ENCODE assay signal across 1 cellular context in genomic region chr6:155157101-155157500, GRCh38.
TF ChIP-seq lines count a peak whose summit lies in the region.

No MANE protein-coding gene starts in this region.

TF ChIP-seq in GM23338, 12 proteins besides CTCF, POLR2A, EP300 and RAD21:
- TF ChIP-seq, protein P1, sequence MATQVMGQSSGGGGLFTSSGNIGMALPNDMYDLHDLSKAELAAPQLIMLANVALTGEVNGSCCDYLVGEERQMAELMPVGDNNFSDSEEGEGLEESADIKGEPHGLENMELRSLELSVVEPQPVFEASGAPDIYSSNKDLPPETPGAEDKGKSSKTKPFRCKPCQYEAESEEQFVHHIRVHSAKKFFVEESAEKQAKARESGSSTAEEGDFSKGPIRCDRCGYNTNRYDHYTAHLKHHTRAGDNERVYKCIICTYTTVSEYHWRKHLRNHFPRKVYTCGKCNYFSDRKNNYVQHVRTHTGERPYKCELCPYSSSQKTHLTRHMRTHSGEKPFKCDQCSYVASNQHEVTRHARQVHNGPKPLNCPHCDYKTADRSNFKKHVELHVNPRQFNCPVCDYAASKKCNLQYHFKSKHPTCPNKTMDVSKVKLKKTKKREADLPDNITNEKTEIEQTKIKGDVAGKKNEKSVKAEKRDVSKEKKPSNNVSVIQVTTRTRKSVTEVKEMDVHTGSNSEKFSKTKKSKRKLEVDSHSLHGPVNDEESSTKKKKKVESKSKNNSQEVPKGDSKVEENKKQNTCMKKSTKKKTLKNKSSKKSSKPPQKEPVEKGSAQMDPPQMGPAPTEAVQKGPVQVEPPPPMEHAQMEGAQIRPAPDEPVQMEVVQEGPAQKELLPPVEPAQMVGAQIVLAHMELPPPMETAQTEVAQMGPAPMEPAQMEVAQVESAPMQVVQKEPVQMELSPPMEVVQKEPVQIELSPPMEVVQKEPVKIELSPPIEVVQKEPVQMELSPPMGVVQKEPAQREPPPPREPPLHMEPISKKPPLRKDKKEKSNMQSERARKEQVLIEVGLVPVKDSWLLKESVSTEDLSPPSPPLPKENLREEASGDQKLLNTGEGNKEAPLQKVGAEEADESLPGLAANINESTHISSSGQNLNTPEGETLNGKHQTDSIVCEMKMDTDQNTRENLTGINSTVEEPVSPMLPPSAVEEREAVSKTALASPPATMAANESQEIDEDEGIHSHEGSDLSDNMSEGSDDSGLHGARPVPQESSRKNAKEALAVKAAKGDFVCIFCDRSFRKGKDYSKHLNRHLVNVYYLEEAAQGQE (IDR thresholded peaks at IDR 0.05; ENCODE audit: unreplicated experiment) = no peak
- TF ChIP-seq JUNB (IDR thresholded peaks at IDR 0.05; ENCODE audit: unreplicated experiment) (no peak), ZNF331 (CRISPR knock-in tag; IDR thresholded peaks at IDR 0.05; ENCODE audit: low read depth) (no peak), EZH2 (IDR thresholded peaks at IDR 0.05; ENCODE audit: low read depth, unreplicated experiment) (no peak), ZNF114 (CRISPR knock-in tag; IDR thresholded peaks at IDR 0.05) (no peak), EZH2phosphoT487 (IDR thresholded peaks at IDR 0.05; ENCODE audit: unreplicated experiment) (no peak), NANOG (IDR thresholded peaks at IDR 0.05; ENCODE audit: borderline replicate concordance) (no peak), POLR2AphosphoS5 (IDR thresholded peaks at IDR 0.05; ENCODE audit: low read depth) (no peak), STAT1 (IDR thresholded peaks at IDR 0.05; ENCODE audit: unreplicated experiment) (no peak), CREB1 (CRISPR knock-in tag; IDR thresholded peaks at IDR 0.05; ENCODE audit: low read depth) (no peak), ETS1 (IDR thresholded peaks at IDR 0.05) (no peak)
- TF ChIP-seq, protein P2, sequence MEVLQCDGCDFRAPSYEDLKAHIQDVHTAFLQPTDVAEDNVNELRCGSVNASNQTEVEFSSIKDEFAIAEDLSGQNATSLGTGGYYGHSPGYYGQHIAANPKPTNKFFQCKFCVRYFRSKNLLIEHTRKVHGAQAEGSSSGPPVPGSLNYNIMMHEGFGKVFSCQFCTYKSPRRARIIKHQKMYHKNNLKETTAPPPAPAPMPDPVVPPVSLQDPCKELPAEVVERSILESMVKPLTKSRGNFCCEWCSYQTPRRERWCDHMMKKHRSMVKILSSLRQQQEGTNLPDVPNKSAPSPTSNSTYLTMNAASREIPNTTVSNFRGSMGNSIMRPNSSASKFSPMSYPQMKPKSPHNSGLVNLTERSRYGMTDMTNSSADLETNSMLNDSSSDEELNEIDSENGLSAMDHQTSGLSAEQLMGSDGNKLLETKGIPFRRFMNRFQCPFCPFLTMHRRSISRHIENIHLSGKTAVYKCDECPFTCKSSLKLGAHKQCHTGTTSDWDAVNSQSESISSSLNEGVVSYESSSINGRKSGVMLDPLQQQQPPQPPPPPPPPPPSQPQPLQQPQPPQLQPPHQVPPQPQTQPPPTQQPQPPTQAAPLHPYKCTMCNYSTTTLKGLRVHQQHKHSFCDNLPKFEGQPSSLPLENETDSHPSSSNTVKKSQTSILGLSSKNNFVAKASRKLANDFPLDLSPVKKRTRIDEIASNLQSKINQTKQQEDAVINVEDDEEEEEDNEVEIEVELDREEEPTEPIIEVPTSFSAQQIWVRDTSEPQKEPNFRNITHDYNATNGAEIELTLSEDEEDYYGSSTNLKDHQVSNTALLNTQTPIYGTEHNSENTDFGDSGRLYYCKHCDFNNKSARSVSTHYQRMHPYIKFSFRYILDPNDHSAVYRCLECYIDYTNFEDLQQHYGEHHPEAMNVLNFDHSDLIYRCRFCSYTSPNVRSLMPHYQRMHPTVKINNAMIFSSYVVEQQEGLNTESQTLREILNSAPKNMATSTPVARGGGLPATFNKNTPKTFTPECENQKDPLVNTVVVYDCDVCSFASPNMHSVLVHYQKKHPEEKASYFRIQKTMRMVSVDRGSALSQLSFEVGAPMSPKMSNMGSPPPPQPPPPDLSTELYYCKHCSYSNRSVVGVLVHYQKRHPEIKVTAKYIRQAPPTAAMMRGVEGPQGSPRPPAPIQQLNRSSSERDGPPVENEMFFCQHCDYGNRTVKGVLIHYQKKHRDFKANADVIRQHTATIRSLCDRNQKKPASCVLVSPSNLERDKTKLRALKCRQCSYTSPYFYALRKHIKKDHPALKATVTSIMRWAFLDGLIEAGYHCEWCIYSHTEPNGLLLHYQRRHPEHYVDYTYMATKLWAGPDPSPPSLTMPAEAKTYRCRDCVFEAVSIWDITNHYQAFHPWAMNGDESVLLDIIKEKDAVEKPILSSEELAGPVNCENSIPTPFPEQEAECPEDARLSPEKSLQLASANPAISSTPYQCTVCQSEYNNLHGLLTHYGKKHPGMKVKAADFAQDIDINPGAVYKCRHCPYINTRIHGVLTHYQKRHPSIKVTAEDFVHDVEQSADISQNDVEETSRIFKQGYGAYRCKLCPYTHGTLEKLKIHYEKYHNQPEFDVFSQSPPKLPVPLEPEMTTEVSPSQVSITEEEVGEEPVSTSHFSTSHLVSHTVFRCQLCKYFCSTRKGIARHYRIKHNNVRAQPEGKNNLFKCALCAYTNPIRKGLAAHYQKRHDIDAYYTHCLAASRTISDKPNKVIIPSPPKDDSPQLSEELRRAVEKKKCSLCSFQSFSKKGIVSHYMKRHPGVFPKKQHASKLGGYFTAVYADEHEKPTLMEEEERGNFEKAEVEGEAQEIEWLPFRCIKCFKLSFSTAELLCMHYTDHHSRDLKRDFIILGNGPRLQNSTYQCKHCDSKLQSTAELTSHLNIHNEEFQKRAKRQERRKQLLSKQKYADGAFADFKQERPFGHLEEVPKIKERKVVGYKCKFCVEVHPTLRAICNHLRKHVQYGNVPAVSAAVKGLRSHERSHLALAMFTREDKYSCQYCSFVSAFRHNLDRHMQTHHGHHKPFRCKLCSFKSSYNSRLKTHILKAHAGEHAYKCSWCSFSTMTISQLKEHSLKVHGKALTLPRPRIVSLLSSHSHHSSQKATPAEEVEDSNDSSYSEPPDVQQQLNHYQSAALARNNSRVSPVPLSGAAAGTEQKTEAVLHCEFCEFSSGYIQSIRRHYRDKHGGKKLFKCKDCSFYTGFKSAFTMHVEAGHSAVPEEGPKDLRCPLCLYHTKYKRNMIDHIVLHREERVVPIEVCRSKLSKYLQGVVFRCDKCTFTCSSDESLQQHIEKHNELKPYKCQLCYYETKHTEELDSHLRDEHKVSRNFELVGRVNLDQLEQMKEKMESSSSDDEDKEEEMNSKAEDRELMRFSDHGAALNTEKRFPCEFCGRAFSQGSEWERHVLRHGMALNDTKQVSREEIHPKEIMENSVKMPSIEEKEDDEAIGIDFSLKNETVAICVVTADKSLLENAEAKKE (CRISPR knock-in tag; IDR thresholded peaks at IDR 0.05) = no peak
